In genomic region chr5:180868960-180869359, GRCh38 we compare ENCODE assay signal across 8 cellular contexts. TPM values are rescaled to one million over a fixed set of nuclear protein-coding genes. Genes with fewer than 3 reads are reported as not detected.
DNase-seq lines count a peak whose midpoint lies in the region; ATAC-seq and TF ChIP-seq lines count a peak whose summit lies in the region.

No MANE protein-coding gene starts in this region.

- H3K4me3 ChIP-seq in BE2C (ENCODE audit: low read depth, low read length): no peak overlapping the region
- no peak overlapping the region for H3K4me3 ChIP-seq in H7 (ENCODE audit: insufficient read depth, low read depth, low read length)
- H3K4me3 ChIP-seq in WERI-Rb-1 (ENCODE audit: low read depth, low read length): no peak overlapping the region
- no peak overlapping the region for H3K4me3 ChIP-seq in breast epithelium

- ATAC-seq in HG03175 (IDR thresholded peaks at IDR 0.05; ENCODE audit: unreplicated experiment): no peak

- TF ChIP-seq CTCF in BE2C (IDR thresholded peaks at IDR 0.05; ENCODE audit: low read depth, low read length) (peak; percentile 93), WERI-Rb-1 (IDR thresholded peaks at IDR 0.05; ENCODE audit: low read depth, low read length) (peak; percentile 56), breast epithelium (IDR thresholded peaks at IDR 0.05) (peak; percentile 62 to 82 (median 80))

- H3K4me1 ChIP-seq in BE2C (no peaks in the 10 kb centered on the region), breast epithelium (no peaks in the 10 kb centered on the region)

- H3K9me3 ChIP-seq in BE2C: no peaks in the 10 kb centered on the region
- H3K9me3 ChIP-seq in WERI-Rb-1 (ENCODE audit: severe bottlenecking): no peaks in the 10 kb centered on the region
- H3K9me3 ChIP-seq in breast epithelium: no peaks in the 10 kb centered on the region

- H3K36me3 ChIP-seq in BE2C: no peaks in the 10 kb centered on the region
- H3K36me3 ChIP-seq in H7 (replicated peaks; ENCODE audit: control insufficient read depth, insufficient read depth, low read length): no peaks in the 10 kb centered on the region
- no peaks in the 10 kb centered on the region for H3K36me3 ChIP-seq in WERI-Rb-1
- H3K36me3 ChIP-seq in breast epithelium: no peaks in the 10 kb centered on the region

- H3K27me3 ChIP-seq in BE2C: no peaks in the 10 kb centered on the region
- H3K27me3 ChIP-seq in H7 (ENCODE audit: control insufficient read depth, insufficient read depth, low read length): no peaks in the 10 kb centered on the region
- H3K27me3 ChIP-seq in WERI-Rb-1 (ENCODE audit: insufficient read depth, low read depth, severe bottlenecking): no peaks in the 10 kb centered on the region
- no peaks in the 10 kb centered on the region for H3K27me3 ChIP-seq in breast epithelium

- intact Hi-C loops in breast epithelium (cut with DNase I; ENCODE audit: low total_unique reads): loop anchor here (10.0 kb wide), 1 partner anchor 84 kb away; no protein-coding TSS in a partner anchor

- DNase-seq in BE2C (peak; percentile 81), H7 (peak; percentile 74), NCI-H2196 (lab: John Stamatoyannopoulos, UW; ENCODE audit: unreplicated experiment) (peak; percentile 90), WERI-Rb-1 (peak; percentile 71), breast epithelium (ENCODE audit: low spot score in 2 of 2) (peak; percentile 80 to 87), islet precursor cell (peak; percentile 91)
- DNase-seq in stimulated activated CD4-positive, alpha-beta T cell treated with anti-CD3 and anti-CD28 coated beads, Interleukin-1b, Interleukin-23, amount 100 ng/mL, for 4 hours (ENCODE audit: low read depth in 2 of 2): peak; percentile 52 to 56

- H3K27ac ChIP-seq in WERI-Rb-1 (no peak overlapping the region), breast epithelium (no peak overlapping the region)

- TF ChIP-seq POLR2A in breast epithelium (IDR thresholded peaks at IDR 0.05): no peak

RNA-seq across cellular contexts. Expression of gene ZFP62, which starts 7.9 kb away (rescaled TPM):
- 44.8 TPM for polyA plus RNA-seq in BE2C (2012; ENCODE audit: insufficient read depth, insufficient read length, low read depth)
- 20.6 and 31.1 TPM in 2 replicates for total RNA-seq in H7 (2014; rRNA removed; shearing (Covaris generic))
- total RNA-seq in breast epithelium: 10 to 100 TPM; 18.6 to 49.6 (median 35.4) TPM

RNA-seq across cellular contexts. Expression of gene BTNL8, which starts 30.0 kb away (rescaled TPM):
- polyA plus RNA-seq in BE2C (2012; ENCODE audit: insufficient read depth, insufficient read length, low read depth): 1.2 TPM
- 0.21 and 0.22 TPM in 2 replicates for total RNA-seq in H7 (2014; rRNA removed; shearing (Covaris generic))
- total RNA-seq in breast epithelium: under 1 TPM in 2 of 3 donors, not detected in 1; 0.15 to 0.16 TPM
